In the genomic region with DNA sequence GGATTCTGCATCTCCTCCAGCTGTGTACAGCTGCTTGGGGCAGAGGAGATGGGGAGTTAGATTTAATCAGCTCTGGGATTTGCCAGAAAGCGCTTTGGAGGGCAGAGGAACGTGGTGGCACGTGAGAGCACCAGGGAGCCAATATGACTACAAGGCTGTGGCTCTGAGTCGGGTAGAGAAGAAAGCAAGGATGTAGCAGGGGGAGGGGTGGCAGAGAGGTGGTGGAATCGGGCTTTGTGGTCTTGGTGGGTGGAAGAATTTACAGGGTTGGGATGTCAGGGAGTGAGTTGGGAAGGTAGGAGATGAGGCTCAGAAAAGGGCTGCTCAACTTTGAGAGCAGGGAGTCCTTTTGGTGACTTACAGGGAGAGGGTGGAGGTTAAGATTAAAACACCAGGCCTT, we compare ENCODE assay signal across 11 cellular contexts.
A peak's percentile ranks its signal among the peaks of the same experiment; 100 is the strongest.
DNase-seq lines count a peak whose midpoint lies in the region; ATAC-seq, FAIRE-seq and TF ChIP-seq lines count a peak whose summit lies in the region.
"Had no signal": no experiment of that assay in that cellular context is flagged by ENCODE, and none has a peak within 500 bp of the region (broad histone marks: within the 10 kb centered on the region; RNA-seq: fewer than 3 reads in every experiment).

No MANE protein-coding gene starts in this region.

- peaks cover 0 to 100% (median 92%) of the 10 kb centered on the region in 12 donors for H3K4me1 ChIP-seq in heart left ventricle
- H3K4me1 ChIP-seq in astrocyte (ENCODE audit: insufficient read depth, low read length): peaks cover 44% of the 10 kb centered on the region
- H3K4me1 ChIP-seq in upper lobe of left lung: peaks cover 58 to 88% (median 72%) of the 10 kb centered on the region in 4 donors

- H3K9me3 Mint-ChIP-seq in astrocyte (ENCODE audit: unreplicated experiment) (peaks cover 2% of the 10 kb centered on the region), naive B cell (peaks cover 6 to 12% (median 7%) of the 10 kb centered on the region in 7 donors)

- intact Hi-C loops in heart left ventricle (cut with DNase I) (loop anchor here in 6 of 10 donors (5.0 to 10.0 kb wide), 9 partner anchors 45 to 115 kb away; partner anchors contain the start of gene CCNY (in 4 of the 6)), cardiac septum (cut with DNase I) (loop anchor here (5.0 to 10.0 kb wide), 3 partner anchors 63 to 325 kb away; partner anchors contain the start of genes CREM and FZD8)

- peaks cover 95% of the 10 kb centered on the region for H3K79me2 ChIP-seq in astrocyte (ENCODE audit: insufficient read depth, low read length)

- peaks cover 7% of the 10 kb centered on the region for H3K36me3 Mint-ChIP-seq in astrocyte (ENCODE audit: low read depth, unreplicated experiment)
- H3K36me3 Mint-ChIP-seq in naive B cell: peaks cover 5 to 7% of the 10 kb centered on the region in 2 donors

- H3K4me3 Mint-ChIP-seq in astrocyte (ENCODE audit: unreplicated experiment): peak overlapping the region; percentile 67
- peak overlapping the region in 5 of 8 donors; percentile 14 to 71 (median 34) for H3K4me3 Mint-ChIP-seq in naive B cell

- no peaks in the 10 kb centered on the region for H3K36me3 ChIP-seq in heart left ventricle
- H3K36me3 ChIP-seq in astrocyte (ENCODE audit: insufficient read depth, low read length): no peaks in the 10 kb centered on the region
- H3K36me3 ChIP-seq in upper lobe of left lung: no peaks in the 10 kb centered on the region

- 56 to 63% (median 60%) methylated on average over 5 of the region's 5 CpGs for WGBS in heart left ventricle, 4 donors
- 76 to 79% methylated on average over 5 of the region's 5 CpGs for WGBS in upper lobe of left lung, 2 donors

- H3K9ac ChIP-seq in astrocyte (ENCODE audit: low read length): no peak overlapping the region

- H3K9me3 ChIP-seq in heart left ventricle: peaks cover 0 to 7% (median under 1%) of the 10 kb centered on the region in 12 donors
- peaks cover 3% of the 10 kb centered on the region for H3K9me3 ChIP-seq in astrocyte (ENCODE audit: insufficient read depth, low read depth, low read length)
- H3K9me3 ChIP-seq in upper lobe of left lung: peaks cover 0 to 2% (median 0%) of the 10 kb centered on the region in 4 donors

- H3K27me3 Mint-ChIP-seq in astrocyte (ENCODE audit: low read depth, unreplicated experiment): no peaks in the 10 kb centered on the region
- H3K27me3 Mint-ChIP-seq in naive B cell: no peaks in the 10 kb centered on the region

- TF ChIP-seq CTCF in heart left ventricle (IDR thresholded peaks at IDR 0.05): no peak
- no peak for TF ChIP-seq CTCF in astrocyte (IDR thresholded peaks at IDR 0.05; ENCODE audit: insufficient read depth, low read depth, low read length)
- TF ChIP-seq CTCF in upper lobe of left lung (IDR thresholded peaks at IDR 0.05): no peak

- no peak for ATAC-seq in heart left ventricle
- ATAC-seq in naive B cell (ENCODE audit: low read depth in 2 of 2): no peak
- no peak for ATAC-seq in upper lobe of left lung (ENCODE audit: low FRiP score in 2 of 2)
- ATAC-seq in GM18520 (IDR thresholded peaks at IDR 0.05; ENCODE audit: unreplicated experiment): no peak
- ATAC-seq in GM18505 (IDR thresholded peaks at IDR 0.05; ENCODE audit: unreplicated experiment): no peak

- H3K4me2 ChIP-seq in astrocyte (ENCODE audit: low read length): peak overlapping the region; percentile 72
- H3K4me2 ChIP-seq: PC-9 had no signal

- H3K4me1 Mint-ChIP-seq in astrocyte (ENCODE audit: low read depth, unreplicated experiment): peaks cover 57% of the 10 kb centered on the region
- peaks cover 62 to 76% (median 70%) of the 10 kb centered on the region in 3 donors for H3K4me1 Mint-ChIP-seq in naive B cell

- FAIRE-seq in astrocyte (lab: Jason Lieb, UNC): no peak

- H4K20me1 ChIP-seq in astrocyte (ENCODE audit: insufficient read depth, low read length): peaks cover 76% of the 10 kb centered on the region

- no peak for TF ChIP-seq EP300 in upper lobe of left lung (IDR thresholded peaks at IDR 0.05)

- TF ChIP-seq POLR2A in heart left ventricle (IDR thresholded peaks at IDR 0.05) (no peak), upper lobe of left lung (IDR thresholded peaks at IDR 0.05) (no peak), GM18505 (IDR thresholded peaks at IDR 0.05; ENCODE audit: borderline replicate concordance, extremely low read depth, insufficient read depth, insufficient read length) (no peak)

- H3K27ac Mint-ChIP-seq in astrocyte (ENCODE audit: unreplicated experiment) (peak overlapping the region; percentile 67), naive B cell (peak overlapping the region; percentile 5 to 95 (median 82))

- H3K4me3 ChIP-seq in heart left ventricle (no peak overlapping the region), astrocyte (ENCODE audit: insufficient read depth, low read depth, low read length) (no peak overlapping the region), upper lobe of left lung (no peak overlapping the region)
- H3K4me3 ChIP-seq: PC-9 had no signal

- H2AFZ ChIP-seq in astrocyte (ENCODE audit: low read depth, low read length): no peak overlapping the region
- H2AFZ ChIP-seq: PC-9 had no signal

- peak overlapping the region; percentile 69 to 95 (median 82) for H3K27ac ChIP-seq in heart left ventricle
- no peak overlapping the region for H3K27ac ChIP-seq in astrocyte (ENCODE audit: low read depth, low read length)
- peak overlapping the region; percentile 2 to 83 (median 78) for H3K27ac ChIP-seq in upper lobe of left lung
- H3K27ac ChIP-seq: PC-9 had no signal

- no peaks in the 10 kb centered on the region for H3K27me3 ChIP-seq in heart left ventricle
- H3K27me3 ChIP-seq in astrocyte (ENCODE audit: insufficient read depth, low read length): no peaks in the 10 kb centered on the region
- no peaks in the 10 kb centered on the region for H3K27me3 ChIP-seq in upper lobe of left lung

- DNase-seq in heart left ventricle (no peak), cardiac septum (ENCODE audit: low spot score) (no peak), astrocyte (ENCODE audit: low read depth) (no peak), naive B cell (no peak), upper lobe of left lung (no peak), germinal center (ENCODE audit: low spot score) (no peak)
- DNase-seq: NCI-H1694; stimulated activated CD4-positive, alpha-beta T cell treated with anti-CD3 and anti-CD28 coated beads, Interleukin-4, amount 100 ng/mL, for 1 hour had no signal
